ENCODE assay signal across 8 cellular contexts in the genomic region with DNA sequence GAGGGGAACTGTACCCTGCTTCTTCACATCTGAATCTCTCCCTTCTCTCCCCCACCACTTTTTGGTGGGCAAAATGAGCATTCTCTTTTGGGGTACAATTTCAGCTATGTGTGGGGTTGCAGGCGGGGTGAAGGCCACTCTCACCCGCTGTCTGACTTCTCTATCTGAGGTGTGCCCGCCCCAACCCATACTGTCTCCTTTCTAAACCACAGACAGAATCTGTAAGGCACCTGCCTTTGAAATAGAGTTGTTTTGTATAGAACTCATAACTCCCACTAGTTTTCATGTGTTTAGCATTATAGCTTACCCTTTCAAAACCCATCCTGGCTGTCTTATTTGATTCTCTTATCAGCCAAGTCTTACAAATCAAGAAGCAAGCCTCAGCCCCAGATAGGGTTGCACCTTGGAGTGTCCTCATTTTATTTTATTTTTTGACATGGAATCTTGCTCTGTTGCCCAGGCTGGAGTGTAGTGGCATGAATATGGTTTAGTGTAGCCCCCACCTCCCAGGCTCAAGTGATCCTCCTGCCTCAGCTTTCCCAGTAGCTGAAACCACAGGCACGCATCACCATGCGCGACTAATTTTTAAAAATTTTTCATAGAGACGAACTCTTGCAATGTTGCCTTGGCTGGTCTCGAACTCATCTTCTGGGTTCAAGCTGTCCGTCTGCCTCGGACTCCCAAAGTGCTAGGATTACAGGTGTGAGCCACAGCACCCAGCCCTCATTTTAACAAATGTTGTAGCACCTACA. TPM values are rescaled to one million over a fixed set of nuclear protein-coding genes. Genes with fewer than 3 reads are reported as not detected.
DNase-seq lines count a peak whose midpoint lies in the region; ATAC-seq and TF ChIP-seq lines count a peak whose summit lies in the region.

No MANE protein-coding gene starts in this region.

- BruUV-seq in PC-9 (replicated peaks; lab: Mats Ljungman, UMichigan) = no TSS peak

- POLR2A ChIA-PET in PC-9 (lab: Charles Lee; ENCODE audit: unreplicated experiment) = no interaction called here

- DNase-seq in PC-9 (no peak), colonic mucosa (no peak), MV-4-11 (lab: John Stamatoyannopoulos, UW) (no peak), hepatic stellate cell (ENCODE audit: low spot score) (no peak), RKO (ENCODE audit: low spot score) (no peak)

- peaks cover 100% of the 10 kb centered on the region for H3K4me1 ChIP-seq in PC-9 (replicated peaks; ENCODE audit: insufficient read depth)
- peaks cover 43% of the 10 kb centered on the region for H3K4me1 ChIP-seq in colonic mucosa
- H3K4me1 ChIP-seq in skeletal muscle tissue (ENCODE audit: control insufficient read depth in 3 of 3, insufficient read depth in 3 of 3, low read length in 3 of 3) = peaks cover 71 to 74% (median 71%) of the 10 kb centered on the region in 3 donors

- CTCF ChIA-PET in PC-9 (lab: Charles Lee) = interaction anchor here (0.5 kb wide), 1 partner anchor 35 kb away, joined by 6 read pairs; no protein-coding TSS in a partner anchor

- no peaks in the 10 kb centered on the region for H3K9me3 ChIP-seq in PC-9 (ENCODE audit: insufficient read depth, low read depth)
- H3K9me3 ChIP-seq in colonic mucosa = no peaks in the 10 kb centered on the region
- H3K9me3 ChIP-seq in skeletal muscle tissue (ENCODE audit: control insufficient read depth in 3 of 3, low read length in 3 of 3) = no peaks in the 10 kb centered on the region

- no peak overlapping the region for H2AFZ ChIP-seq in PC-9

- TF ChIP-seq CTCF in PC-9 (conservative IDR thresholded peaks at IDR 0.05) = no peak
- no peak for TF ChIP-seq CTCF in colonic mucosa (IDR thresholded peaks at IDR 0.05)

- H3K4me2 ChIP-seq in PC-9 = peak overlapping the region; percentile 95; the same call in 1 of the 2 replicates

- ATAC-seq in GM19328 (IDR thresholded peaks at IDR 0.05; ENCODE audit: unreplicated experiment) (peak; percentile 47), HG02973 (IDR thresholded peaks at IDR 0.05; ENCODE audit: unreplicated experiment) (no peak)

- peak overlapping the region in 1 of 2 donors; percentile 70 for H3K9ac ChIP-seq in colonic mucosa (ENCODE audit: low read depth in 2 of 2, low read length in 2 of 2)
- peak overlapping the region in 1 of 3 donors; percentile 37 for H3K9ac ChIP-seq in skeletal muscle tissue (ENCODE audit: low read depth in 1 of 3, low read length in 3 of 3)

- H3K79me2 ChIP-seq in PC-9 (ENCODE audit: low read depth) = peaks cover 100% of the 10 kb centered on the region

- peaks cover 41% of the 10 kb centered on the region for H3K36me3 ChIP-seq in PC-9 (ENCODE audit: low read depth)
- H3K36me3 ChIP-seq in colonic mucosa = no peaks in the 10 kb centered on the region
- H3K36me3 ChIP-seq in skeletal muscle tissue (ENCODE audit: control insufficient read depth in 3 of 3, insufficient read depth in 3 of 3, low read length in 3 of 3) = no peaks in the 10 kb centered on the region

- H3K27me3 ChIP-seq in PC-9 (ENCODE audit: insufficient read depth, low read depth) (no peaks in the 10 kb centered on the region), colonic mucosa (no peaks in the 10 kb centered on the region), skeletal muscle tissue (ENCODE audit: control insufficient read depth in 3 of 3, insufficient read depth in 3 of 3, low read length in 3 of 3) (no peaks in the 10 kb centered on the region)

- intact Hi-C loops in PC-9 (cut with micrococcal nuclease; ENCODE audit: unreplicated experiment) (loop anchor here (10.0 kb wide), 1 partner anchor 261 kb away; a partner anchor contains a TSS), colonic mucosa (cut with DNase I) (no loop called here)

- H3F3A ChIP-seq in PC-9 (ENCODE audit: insufficient read depth, low read depth) = peaks cover 60% of the 10 kb centered on the region

- peaks cover 51% of the 10 kb centered on the region for H4K20me1 ChIP-seq in PC-9 (ENCODE audit: insufficient read depth)

- H3K4me3 ChIP-seq in PC-9 = no peak overlapping the region
- H3K4me3 ChIP-seq in colonic mucosa = no peak overlapping the region
- H3K4me3 ChIP-seq in skeletal muscle tissue (ENCODE audit: low read length in 3 of 3) = peak overlapping the region in 1 of 3 donors; percentile 20

- no peaks in the 10 kb centered on the region for H3K9me2 ChIP-seq in PC-9 (ENCODE audit: insufficient read depth)

- peak overlapping the region; percentile 91 for H3K27ac ChIP-seq in PC-9
- H3K27ac ChIP-seq in colonic mucosa = peak overlapping the region; percentile 48
- peak overlapping the region; percentile 69 for H3K27ac ChIP-seq in skeletal muscle tissue (ENCODE audit: low read depth, low read length)

RNA-seq across cellular contexts. Expression of a gene that starts 11.9 kb away (rescaled TPM):
- total RNA-seq in PC-9 (2021) (114 and 135 TPM in 2 replicates), colonic mucosa (10 to 100 TPM; 83.5 to 91.7 TPM), skeletal muscle tissue (6.3 TPM)

RNA-seq across cellular contexts. Expression of a gene that starts 57.7 kb away (rescaled TPM):
- total RNA-seq in PC-9 (2021) (88.7 and 105 TPM in 2 replicates), colonic mucosa (100 to 1,000 TPM in 1 of 2 donors, 10 to 100 TPM in 1; 73.5 to 101 TPM), skeletal muscle tissue (19.3 TPM)

Comparison
In these comparisons a context has a peak if more than half of its experiments do, and no peak if none do; other contexts are left out.
1. RNA of a gene that starts 11.9 kb away (total RNA-seq): 114 to 135 TPM in PC-9 and 83.5 to 91.7 TPM in colonic mucosa; 6.3 TPM in skeletal muscle tissue (single experiment); every median in the first group is over 10 times any median in the second.
2. Peak in every context shown above with its lines, with median percentiles within 50 percentile points of each other: H3K27ac ChIP-seq.